Comparison of ENCODE assay signal across 19 cellular contexts in genomic region chr3:102796856-102797255, GRCh38.
"Had no signal": no experiment of that assay in that cellular context is flagged by ENCODE, and none has a peak within 500 bp of the region (broad histone marks: within the 10 kb centered on the region; RNA-seq: fewer than 3 reads in every experiment).

No MANE protein-coding gene starts in this region.

- H2AFZ ChIP-seq: hepatocyte had no signal

- H3K9me3 ChIP-seq: esophagus squamous epithelium, neutrophil, psoas muscle, right lobe of liver, stomach, thoracic aorta had no signal

- H3K4me2 ChIP-seq: hepatocyte had no signal

- H3K27ac ChIP-seq: esophagus squamous epithelium, hepatocyte, neutrophil, psoas muscle, right lobe of liver, stomach, thoracic aorta had no signal

- H3K4me1 ChIP-seq: esophagus squamous epithelium, psoas muscle, right lobe of liver, stomach had no signal

- DNase-seq: effector memory CD8-positive, alpha-beta T cell; esophagus squamous epithelium; foreskin melanocyte; head of caudate nucleus; kidney; left colon; naive thymus-derived CD4-positive, alpha-beta T cell; nephron progenitor cell; psoas muscle; retina; right lobe of liver; stimulated activated naive CD4-positive, alpha-beta T cell; stomach; substantia nigra; trophoblast cell had no signal

- ATAC-seq: effector memory CD8-positive, alpha-beta T cell; left colon; naive thymus-derived CD4-positive, alpha-beta T cell; psoas muscle; right lobe of liver had no signal

- H3K79me2 ChIP-seq: hepatocyte had no signal

- FAIRE-seq: colon, kidney had no signal

- H3K36me3 ChIP-seq: esophagus squamous epithelium, neutrophil, right lobe of liver, stomach, thoracic aorta had no signal

- H3K27me3 ChIP-seq: esophagus squamous epithelium, hepatocyte, neutrophil, right lobe of liver, stomach had no signal

- H3K4me3 ChIP-seq: esophagus squamous epithelium, hepatocyte, psoas muscle, right lobe of liver, stomach, thoracic aorta had no signal
